8 cellular contexts compared by ENCODE assay signal in the genomic region with DNA sequence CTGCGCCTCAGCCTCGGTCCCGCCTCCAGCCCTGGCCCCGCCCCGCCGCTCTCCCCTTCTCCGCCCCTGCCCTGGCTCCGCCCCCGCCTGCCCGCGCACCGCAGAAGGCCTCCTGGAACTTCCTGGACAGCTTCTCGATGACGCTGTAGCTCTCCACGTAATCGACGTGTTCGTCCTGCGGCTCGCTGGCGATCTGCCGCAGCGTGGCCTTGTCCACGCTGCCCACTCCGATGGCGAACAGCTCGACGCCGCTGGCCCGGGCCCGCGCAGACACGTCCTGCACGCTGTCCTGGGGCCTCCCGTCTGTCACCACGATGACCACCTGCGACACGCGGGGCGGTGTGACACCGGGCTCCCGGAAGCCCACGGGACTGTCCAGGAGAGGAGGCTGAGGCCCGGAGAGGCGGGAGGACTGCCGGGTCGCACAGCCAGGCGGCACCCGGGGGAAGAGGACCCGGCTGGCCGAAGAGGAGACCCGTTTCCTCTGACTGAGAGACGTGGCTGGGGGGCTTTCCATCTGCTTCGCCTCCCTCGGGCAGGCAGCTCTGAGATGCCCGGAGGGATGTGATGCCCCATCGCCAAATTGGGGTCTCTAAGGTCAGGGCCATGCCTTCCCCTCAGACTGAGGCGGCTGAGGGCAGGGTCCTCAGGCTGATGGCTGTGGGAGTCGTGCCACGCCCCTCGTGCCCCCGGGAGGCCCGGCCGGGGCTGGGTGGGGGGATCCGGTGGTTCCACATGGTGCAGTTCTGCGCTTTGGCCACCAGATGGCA. TPM values are rescaled to one million over a fixed set of nuclear protein-coding genes. Genes with fewer than 3 reads are reported as not detected.
A peak's percentile ranks its signal among the peaks of the same experiment; 100 is the strongest.
DNase-seq lines count a peak whose midpoint lies in the region; ATAC-seq and TF ChIP-seq lines count a peak whose summit lies in the region.

No MANE protein-coding gene starts in this region.

- intact Hi-C loops in left lung (cut with DNase I), result loop anchor here in 1 of 2 donors (2.0 kb wide), 1 partner anchor 60 kb away; no protein-coding TSS in a partner anchor

- peaks cover 0 to 18% of the 10 kb centered on the region in 2 donors for H3K4me1 ChIP-seq in left lung

- H3K9me3 ChIP-seq in left lung, result peaks cover 0 to 10% of the 10 kb centered on the region in 2 donors

- peak; percentile 50 for DNase-seq in 8988T
- peak; percentile 32 for DNase-seq in NCI-H2227 treated with DMSO at 0.1 percent for 48 hours (lab: John Stamatoyannopoulos, UW)
- peak; percentile 81 to 87 for DNase-seq in activated CD4-positive, alpha-beta T cell treated with anti-CD3 and anti-CD28 coated beads for 4 hours
- DNase-seq in left lung, result peak; percentile 85 to 94
- DNase-seq in stimulated activated CD4-positive, alpha-beta T cell treated with anti-CD3 and anti-CD28 coated beads, Interleukin-2, amount 100 ng/mL, for 4 hours (ENCODE audit: low read depth), result peak; percentile 76

- peak; percentile 98 to 100 for TF ChIP-seq CTCF in left lung (IDR thresholded peaks at IDR 0.05)

- H3K27me3 ChIP-seq in left lung, result no peaks in the 10 kb centered on the region

- H3K4me3 ChIP-seq in left lung, result peak overlapping the region; percentile 47 to 63

- H3K36me3 ChIP-seq in left lung, result no peaks in the 10 kb centered on the region

- peak; percentile 32 for ATAC-seq in GM18519 (IDR thresholded peaks at IDR 0.05; ENCODE audit: low FRiP score, unreplicated experiment)
- ATAC-seq in HG03060 (IDR thresholded peaks at IDR 0.05; ENCODE audit: low read depth, unreplicated experiment), result peak; percentile 38
- peak; percentile 85 for ATAC-seq in left lung

- H3K27ac ChIP-seq in cingulate gyrus (ENCODE audit: low read depth, low read length), result peak overlapping the region; percentile 98
- peak overlapping the region; percentile 97 to 98 for H3K27ac ChIP-seq in left lung

RNA-seq across cellular contexts. Expression of a gene that starts 4.6 kb away (rescaled TPM):
- total RNA-seq in left lung, result under 1 TPM in 1 of 2 donors, not detected in 1; 0.08 TPM

RNA-seq across cellular contexts. Expression of a gene that starts 38.8 kb away (rescaled TPM):
- total RNA-seq in left lung, result 100 to 1,000 TPM; 185 to 513 TPM

Comparison
In these comparisons a context has a peak if more than half of its experiments do, and no peak if none do; other contexts are left out.
1. Peak in every context shown above with its lines: DNase-seq, ATAC-seq, H3K4me3 ChIP-seq and H3K27ac ChIP-seq.
2. DNase-seq: peak in every context shown above with its lines; median percentile 90 in left lung; 84 in activated CD4-positive, alpha-beta T cell treated with anti-CD3 and anti-CD28 coated beads for 4 hours; 76 in stimulated activated CD4-positive, alpha-beta T cell treated with anti-CD3 and anti-CD28 coated beads, Interleukin-2, amount 100 ng/mL, for 4 hours; 50 in 8988T; 32 in NCI-H2227 treated with DMSO at 0.1 percent for 48 hours.
3. ATAC-seq: peak in every context shown above with its lines; median percentile 85 in left lung; 38 in HG03060; 32 in GM18519.